13 cellular contexts compared by ENCODE assay signal in the genomic region with DNA sequence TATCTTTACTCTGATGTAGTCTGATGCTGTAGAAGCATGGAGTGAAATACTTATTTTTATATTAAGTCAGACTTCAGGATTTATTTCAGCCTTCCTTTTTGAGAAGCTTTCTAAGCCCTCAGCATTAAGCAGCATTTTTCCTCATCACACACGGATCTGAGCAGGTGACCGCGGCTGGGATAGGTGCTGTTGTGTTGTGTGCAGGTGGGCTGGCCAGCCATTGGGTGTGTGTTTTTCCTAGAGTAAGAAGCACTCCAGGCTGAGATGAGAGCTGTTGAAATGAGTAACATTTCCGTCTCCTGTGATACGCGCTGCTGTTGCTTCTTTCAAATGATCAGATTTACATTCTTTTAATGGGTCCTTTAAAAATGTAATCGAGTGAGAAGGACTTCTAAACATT.
DNase-seq lines count a peak whose midpoint lies in the region; ATAC-seq and TF ChIP-seq lines count a peak whose summit lies in the region.
"Had no signal": no experiment of that assay in that cellular context is flagged by ENCODE, and none has a peak within 500 bp of the region (broad histone marks: within the 10 kb centered on the region; RNA-seq: fewer than 3 reads in every experiment).

No MANE protein-coding gene starts in this region.

- intact Hi-C loops in left lung (cut with DNase I), result no loop called here

- TF ChIP-seq CTCF in left lung (IDR thresholded peaks at IDR 0.05) (no peak), foreskin keratinocyte (conservative IDR thresholded peaks at IDR 0.05) (no peak)

- no peak overlapping the region for H3K27ac ChIP-seq in left lung
- H3K27ac ChIP-seq in foreskin keratinocyte, result no peak overlapping the region
- H3K27ac ChIP-seq: 22Rv1 had no signal

- H3K4me1 ChIP-seq in left lung (no peaks in the 10 kb centered on the region), foreskin keratinocyte (no peaks in the 10 kb centered on the region)
- H3K4me1 ChIP-seq: HAP-1 had no signal

- DNase-seq in DMS153 (lab: John Stamatoyannopoulos, UW), result peak; percentile 17
- DNase-seq in DMS153 treated with DMSO at 0.1 percent for 48 hours (lab: John Stamatoyannopoulos, UW; ENCODE audit: unreplicated experiment), result no peak
- DNase-seq in NCI-H510A (lab: John Stamatoyannopoulos, UW), result peak; percentile 45
- peak in 1 of 2 donors; percentile 57 for DNase-seq in left lung
- DNase-seq in foreskin keratinocyte, result no peak
- DNase-seq in RKO (ENCODE audit: low spot score), result no peak
- DNase-seq in SHP77 treated with DMSO at 0.1 percent for 48 hours (lab: John Stamatoyannopoulos, UW), result no peak
- DNase-seq: CD8-positive, alpha-beta T cell; COR-L47; DND-41; GDM1 had no signal

- H3K4me3 ChIP-seq in left lung, result no peak overlapping the region
- H3K4me3 ChIP-seq: HAP-1 had no signal

- ATAC-seq in left lung, result peak; percentile 98
- ATAC-seq in foreskin keratinocyte, result no peak
- ATAC-seq: CD8-positive, alpha-beta T cell had no signal

- H3K36me3 ChIP-seq in left lung, result peaks cover 0 to 24% of the 10 kb centered on the region in 2 donors
- H3K36me3 ChIP-seq: HAP-1 had no signal

- H3K27me3 ChIP-seq in left lung (no peaks in the 10 kb centered on the region), foreskin keratinocyte (no peaks in the 10 kb centered on the region)

- no peaks in the 10 kb centered on the region for H3K9me3 ChIP-seq in left lung
- H3K9me3 ChIP-seq: HAP-1 had no signal

Comparison
In these comparisons a context has a peak if more than half of its experiments do, and no peak if none do; other contexts are left out.
1. DNase-seq: peak in DMS153 (single experiment) and NCI-H510A (single experiment); none in DMS153 treated with DMSO at 0.1 percent for 48 hours (single experiment), foreskin keratinocyte (0 of 2), RKO (single experiment) and SHP77 treated with DMSO at 0.1 percent for 48 hours (single experiment).